In genomic region chr16:60815033-60815432, GRCh38 we compare ENCODE assay signal across 4 cellular contexts.
"Had no signal": no experiment of that assay in that cellular context is flagged by ENCODE, and none has a peak within 500 bp of the region (broad histone marks: within the 10 kb centered on the region; RNA-seq: fewer than 3 reads in every experiment).

No MANE protein-coding gene starts in this region.

- ATAC-seq: GM23338 had no signal

- DNase-seq: H9, HCEC 1CT, IMR-90 had no signal

- H3K4me3 ChIP-seq: GM23338 had no signal
